ENCODE assay signal across 1 cellular context in the genomic region with DNA sequence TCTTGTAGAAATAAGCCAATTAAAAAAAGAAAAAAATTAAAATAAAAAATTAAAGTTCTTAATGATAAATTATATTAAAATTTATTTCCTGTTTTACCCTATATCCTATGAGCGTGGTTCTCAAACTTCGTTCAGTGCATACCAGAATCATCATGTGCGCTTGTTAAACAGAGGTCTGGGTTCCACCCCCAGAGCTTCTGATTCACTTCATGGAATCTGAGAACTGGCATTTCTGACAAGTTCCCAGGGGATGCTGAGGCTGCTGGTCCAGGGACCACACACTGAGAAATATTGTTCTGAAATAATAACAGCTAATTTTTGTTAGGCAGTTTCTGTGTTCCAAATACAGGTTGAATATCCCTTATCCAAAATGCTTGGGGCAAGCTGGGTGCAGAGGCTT.
TF ChIP-seq lines count a peak whose summit lies in the region.

No MANE protein-coding gene starts in this region.

TF ChIP-seq in H1, 55 proteins besides CTCF, POLR2A, EP300 and RAD21 (continued from another document):
- TF ChIP-seq HDAC2 (IDR thresholded peaks at IDR 0.05; ENCODE audit: borderline replicate concordance in 1 of 2, low read depth in 2 of 2, low read length in 2 of 2) (no peak), POU5F1 (IDR thresholded peaks at IDR 0.05; ENCODE audit: low read depth, low read length) (no peak), BRCA1 (IDR thresholded peaks at IDR 0.05; ENCODE audit: low read depth, low read length) (no peak), CHD2 (IDR thresholded peaks at IDR 0.05; ENCODE audit: low read length) (no peak), RXRA (IDR thresholded peaks at IDR 0.05; ENCODE audit: insufficient read depth, low read depth, low read length) (no peak)
